1 cellular context compared by ENCODE assay signal in genomic region chr7:123555484-123555883, GRCh38.
TF ChIP-seq lines count a peak whose summit lies in the region.

No MANE protein-coding gene starts in this region.

TF ChIP-seq in K562, 482 proteins besides CTCF, POLR2A, EP300 and RAD21 (continued from another document):
- TF ChIP-seq ZNF431 (CRISPR knock-in tag; IDR thresholded peaks at IDR 0.05) = no peak
- no peak for TF ChIP-seq THRA (IDR thresholded peaks at IDR 0.05)
- TF ChIP-seq XRCC4 (IDR thresholded peaks at IDR 0.05; ENCODE audit: extremely low read depth, insufficient read depth, insufficient read length) = no peak
- TF ChIP-seq CBFA2T2 (conservative IDR thresholded peaks at IDR 0.05) = no peak
- TF ChIP-seq ZNF551 (CRISPR knock-in tag; IDR thresholded peaks at IDR 0.05) = no peak
